8 cellular contexts compared by ENCODE assay signal in genomic region chr4:121822796-121823504, GRCh38. TPM values are rescaled to one million over a fixed set of nuclear protein-coding genes. Genes with fewer than 3 reads are reported as not detected.
DNase-seq lines count a peak whose midpoint lies in the region; ATAC-seq, FAIRE-seq and TF ChIP-seq lines count a peak whose summit lies in the region.

No MANE protein-coding gene starts in this region.

- SMC1A ChIA-PET in GM12878 (lab: Charles Lee; ENCODE audit: uncharacterized antibody, unreplicated experiment): interaction anchor here (1.2 kb wide), 1 partner anchor 46 kb away, joined by 4 read pairs; no protein-coding TSS in a partner anchor

- H3K9me3 ChIP-seq in GM12878 (replicated peaks; ENCODE audit: control insufficient read depth, insufficient read depth, low read length): no peaks in the 10 kb centered on the region

- H3K79me2 ChIP-seq in GM12878 (ENCODE audit: control insufficient read depth, insufficient read depth, low read length): peaks cover 47% of the 10 kb centered on the region

- peak overlapping the region; percentile 93 for H2AFZ ChIP-seq in GM12878 (ENCODE audit: control insufficient read depth, low read depth, low read length)

- H4K20me1 ChIP-seq in GM12878 (ENCODE audit: control insufficient read depth, insufficient read depth): no peaks in the 10 kb centered on the region

- CTCF ChIA-PET in GM12878 (lab: Yijun Ruan, JAX): interaction anchor here (1.7 kb wide), 1 partner anchor 63 kb away, joined by 5 read pairs; no protein-coding TSS in a partner anchor

- in situ Hi-C loops in GM12878 (cut with MboI): no loop called here

- peaks cover 0 to 11% of the 10 kb centered on the region in 2 experiments; a peak in 2 of 4 replicates for H3K36me3 ChIP-seq in GM12878 (ENCODE audit: control insufficient read depth in 2 of 2, insufficient read depth in 2 of 2, low read length in 1 of 2)

- H3K4me1 ChIP-seq in GM12878 (ENCODE audit: control insufficient read depth, insufficient read depth, low read length): no peaks in the 10 kb centered on the region

- ATAC-seq in GM19372 (IDR thresholded peaks at IDR 0.05; ENCODE audit: low read depth, unreplicated experiment) (peak; percentile 50), HG03354 (IDR thresholded peaks at IDR 0.05; ENCODE audit: poor library complexity, severe bottlenecking, unreplicated experiment) (peak; percentile 52), GM12878 (peak; percentile 66)

- peak overlapping the region; percentile 49 for H3K4me2 ChIP-seq in GM12878 (ENCODE audit: control insufficient read depth, insufficient read depth)

- peak overlapping the region; percentile 89 for H3K27ac ChIP-seq in GM12878 (ENCODE audit: control insufficient read depth, insufficient read depth)

- DNase-seq in NCI-H1417 (lab: John Stamatoyannopoulos, UW) (peak in 2 of 3 experiments; percentile 65 to 68), NCI-H1417 treated with DMSO at 0.1 percent for 48 hours (lab: John Stamatoyannopoulos, UW) (no peak), OCI-M1 (lab: John Stamatoyannopoulos, UW) (peak; percentile 82), GM12878 (ENCODE audit: low read depth, low spot score) (no peak), iris pigment epithelial cell (ENCODE audit: low read depth) (peak; percentile 37)
- peak; percentile 50 for DNase-seq in stimulated activated CD8-positive, alpha-beta memory T cell treated with anti-CD3 and anti-CD28 coated beads, Interleukin-4, amount 100 ng/mL, for 48 hours

- intact Hi-C loops in GM12878 (cut with micrococcal nuclease; ENCODE audit: unreplicated experiment): no loop called here

- H3K27me3 ChIP-seq in GM12878 (replicated peaks in 1 of 2; ENCODE audit: control insufficient read depth in 2 of 2, insufficient read depth in 2 of 2, low read length in 1 of 2): no peaks in the 10 kb centered on the region

- no peak for TF ChIP-seq POLR2A in GM12878 (IDR thresholded peaks at IDR 0.05; ENCODE audit: low read depth, low read length)

- FAIRE-seq in GM12878 (lab: Jason Lieb, UNC): peak; percentile 52

- peak in 2 of 3 experiments; percentile 6 to 32; a peak in 2 of 6 replicates for TF ChIP-seq CTCF in GM12878 (IDR thresholded peaks at IDR 0.05 in 2 of 3, conservative IDR thresholded peaks at IDR 0.05 in 1 of 3; ENCODE audit: control insufficient read depth in 2 of 3, extremely low read depth in 1 of 3, insufficient read depth in 1 of 3, low read depth in 3 of 3, low read length in 3 of 3)

- TF ChIP-seq RAD21 in GM12878 (IDR thresholded peaks at IDR 0.05; ENCODE audit: insufficient read depth, low read depth, low read length): no peak

- RAD21 ChIA-PET in GM12878 (lab: Charles Lee; ENCODE audit: unreplicated experiment): interaction anchor here (1.2 to 2.2 kb wide), 3 partner anchors 9 to 78 kb away, joined by 3 to 6 read pairs (median 5); no protein-coding TSS in a partner anchor

- no peak for TF ChIP-seq EP300 in GM12878 (IDR thresholded peaks at IDR 0.05; ENCODE audit: borderline replicate concordance in 1 of 2, control insufficient read depth in 1 of 2, low read depth in 2 of 2, low read length in 2 of 2)

- POLR2A ChIA-PET in GM12878 (lab: Charles Lee): interaction anchor here (1.9 to 3.3 kb wide), 3 partner anchors 17 to 47 kb away, joined by 4 to 16 read pairs (median 7); partner anchors contain the start of genes BBS7 and EXOSC9

- H3K4me3 ChIP-seq in GM12878: peak overlapping the region; percentile 100

- H3K9ac ChIP-seq in GM12878 (ENCODE audit: control insufficient read depth, insufficient read depth, low read length): peak overlapping the region; percentile 75

- TSS peak; percentile 58 for BruUV-seq in GM12878 (replicated peaks; lab: Mats Ljungman, UMichigan)

- under 1% methylated on average over 30 of the region's 30 CpGs for WGBS in GM12878 (ENCODE audit: insufficient coverage, insufficient replicate concordance, low lambda C conversion rate, missing lambda C conversion rate)

RNA-seq across cellular contexts. Expression of gene CCNA2, which starts 0.7 kb away (rescaled TPM):
- 16.7 and 18.0 TPM in 2 replicates for total RNA-seq in GM12878 (2013; cell fraction: nucleolus; rRNA removed)
- total RNA-seq in GM12878 (2014; rRNA removed) (98.9 and 106 TPM in 2 replicates), GM12878 (2014; rRNA removed; fragmentation: Illumina TruSeq; extraction: Trizol) (92.4 and 94.3 TPM in 2 replicates), GM12878 (2021) (69.6 and 74.1 TPM in 2 replicates)
- 16.2 TPM for polyA plus RNA-seq in GM12878 (2011; ENCODE audit: low read depth)
- polyA plus RNA-seq in GM12878 (2011; rRNA removed) (99.3 and 153 TPM in 2 replicates), GM12878 (2014; fragmentation: Illumina TruSeq; extraction: Trizol) (96.5 and 112 TPM in 2 replicates), GM12878 (2014; fragmentation: Nextera tagmentation; extraction: Ambion mirVana) (10 to 100 TPM; 21.8 to 34.7 TPM), GM12878 (2014; rRNA removed) (57.8 and 68.2 TPM in 2 replicates), GM12878 (2016; fragmentation: Nextera tagmentation; extraction: Ambion mirVana) (100 to 1,000 TPM; 137 to 153 TPM)
- polyA plus RNA-seq in GM12878 (2011; cell fraction: cytosol; rRNA removed): 54.2 and 62.4 TPM in 2 replicates
- polyA plus RNA-seq in GM12878 (2011; cell fraction: nucleus; rRNA removed): 36.4 and 41.5 TPM in 2 replicates
- 27.0 and 39.9 TPM in 2 replicates for polyA plus RNA-seq in GM12878 (2012)
- polyA minus RNA-seq in GM12878 (2011; rRNA and poly(A)+ RNA removed): 55.0 and 74.2 TPM in 2 replicates
- 40.3 and 40.8 TPM in 2 replicates for polyA minus RNA-seq in GM12878 (2011; cell fraction: cytosol; rRNA and poly(A)+ RNA removed)
- polyA minus RNA-seq in GM12878 (2011; cell fraction: nucleus; rRNA and poly(A)+ RNA removed): 14.7 and 25.6 TPM in 2 replicates

RNA-seq across cellular contexts. Expression of gene EXOSC9, which starts 21.8 kb away (rescaled TPM):
- 64.0 and 71.2 TPM in 2 replicates for total RNA-seq in GM12878 (2013; cell fraction: nucleolus; rRNA removed)
- 50.7 and 72.1 TPM in 2 replicates for total RNA-seq in GM12878 (2014; rRNA removed)
- total RNA-seq in GM12878 (2014; rRNA removed; fragmentation: Illumina TruSeq; extraction: Trizol): 88.1 and 89.7 TPM in 2 replicates
- total RNA-seq in GM12878 (2021): 49.0 and 50.5 TPM in 2 replicates
- polyA plus RNA-seq in GM12878 (2011; ENCODE audit: low read depth): 23.0 TPM
- polyA plus RNA-seq in GM12878 (2011; rRNA removed): 102 and 141 TPM in 2 replicates
- polyA plus RNA-seq in GM12878 (2011; cell fraction: cytosol; rRNA removed): 38.1 and 41.7 TPM in 2 replicates
- polyA plus RNA-seq in GM12878 (2011; cell fraction: nucleus; rRNA removed): 59.4 and 66.8 TPM in 2 replicates
- 45.4 and 47.2 TPM in 2 replicates for polyA plus RNA-seq in GM12878 (2012)
- 102 and 123 TPM in 2 replicates for polyA plus RNA-seq in GM12878 (2014; fragmentation: Illumina TruSeq; extraction: Trizol)
- 100 to 1,000 TPM; 115 to 131 TPM for polyA plus RNA-seq in GM12878 (2014; fragmentation: Nextera tagmentation; extraction: Ambion mirVana)
- 59.0 and 70.6 TPM in 2 replicates for polyA plus RNA-seq in GM12878 (2014; rRNA removed)
- polyA plus RNA-seq in GM12878 (2016; fragmentation: Nextera tagmentation; extraction: Ambion mirVana): 10 to 100 TPM; 80.4 to 81.0 TPM
- 77.8 and 97.4 TPM in 2 replicates for polyA minus RNA-seq in GM12878 (2011; rRNA and poly(A)+ RNA removed)
- 37.4 and 40.4 TPM in 2 replicates for polyA minus RNA-seq in GM12878 (2011; cell fraction: cytosol; rRNA and poly(A)+ RNA removed)
- 38.8 and 53.1 TPM in 2 replicates for polyA minus RNA-seq in GM12878 (2011; cell fraction: nucleus; rRNA and poly(A)+ RNA removed)

RNA-seq across cellular contexts. Expression of gene BBS7, which starts 47.3 kb away (rescaled TPM):
- 23.6 and 31.0 TPM in 2 replicates for total RNA-seq in GM12878 (2013; cell fraction: nucleolus; rRNA removed)
- total RNA-seq in GM12878 (2014; rRNA removed) (5.9 and 7.7 TPM in 2 replicates), GM12878 (2014; rRNA removed; fragmentation: Illumina TruSeq; extraction: Trizol) (9.0 and 9.2 TPM in 2 replicates), GM12878 (2021) (9.0 and 10.1 TPM in 2 replicates)
- 2.0 TPM for polyA plus RNA-seq in GM12878 (2011; ENCODE audit: low read depth)
- polyA plus RNA-seq in GM12878 (2011; rRNA removed) (12.9 and 18.9 TPM in 2 replicates), GM12878 (2014; fragmentation: Illumina TruSeq; extraction: Trizol) (8.1 and 9.3 TPM in 2 replicates), GM12878 (2014; fragmentation: Nextera tagmentation; extraction: Ambion mirVana) (1 to 10 TPM; 7.4 to 8.8 TPM), GM12878 (2014; rRNA removed) (5.2 and 7.8 TPM in 2 replicates), GM12878 (2016; fragmentation: Nextera tagmentation; extraction: Ambion mirVana) (10 to 100 TPM; 15.1 to 15.2 TPM)
- 8.5 and 8.6 TPM in 2 replicates for polyA plus RNA-seq in GM12878 (2011; cell fraction: cytosol; rRNA removed)
- polyA plus RNA-seq in GM12878 (2011; cell fraction: nucleus; rRNA removed): 8.4 and 9.1 TPM in 2 replicates
- 3.5 and 5.0 TPM in 2 replicates for polyA plus RNA-seq in GM12878 (2012)
- polyA minus RNA-seq in GM12878 (2011; rRNA and poly(A)+ RNA removed): 6.1 and 12.3 TPM in 2 replicates
- polyA minus RNA-seq in GM12878 (2011; cell fraction: cytosol; rRNA and poly(A)+ RNA removed): 4.3 and 5.3 TPM in 2 replicates
- 6.2 and 11.9 TPM in 2 replicates for polyA minus RNA-seq in GM12878 (2011; cell fraction: nucleus; rRNA and poly(A)+ RNA removed)

RNA-seq across cellular contexts. Expression of gene SMIM43, which starts 58.0 kb away (rescaled TPM):
- total RNA-seq in GM12878 (2013; cell fraction: nucleolus; rRNA removed): not detected in 2 replicates
- total RNA-seq in GM12878 (2014; rRNA removed) (not detected in 2 replicates), GM12878 (2014; rRNA removed; fragmentation: Illumina TruSeq; extraction: Trizol) (not detected in 2 replicates), GM12878 (2021) (not detected in 2 replicates)
- not detected for polyA plus RNA-seq in GM12878 (2011; ENCODE audit: low read depth)
- polyA plus RNA-seq in GM12878 (2011; rRNA removed) (0.04 and 0.12 TPM in 2 replicates), GM12878 (2014; fragmentation: Illumina TruSeq; extraction: Trizol) (not detected in 2 replicates), GM12878 (2014; fragmentation: Nextera tagmentation; extraction: Ambion mirVana) (not detected), GM12878 (2014; rRNA removed) (not detected in 2 replicates), GM12878 (2016; fragmentation: Nextera tagmentation; extraction: Ambion mirVana) (not detected)
- 0.12 and 0.13 TPM in 2 replicates for polyA plus RNA-seq in GM12878 (2011; cell fraction: cytosol; rRNA removed)
- 0.16 and 0.27 TPM in 2 replicates for polyA plus RNA-seq in GM12878 (2011; cell fraction: nucleus; rRNA removed)
- polyA plus RNA-seq in GM12878 (2012): not detected in 2 replicates
- 0.07 TPM in 1 of 2 replicates, not detected in the other for polyA minus RNA-seq in GM12878 (2011; rRNA and poly(A)+ RNA removed)
- polyA minus RNA-seq in GM12878 (2011; cell fraction: cytosol; rRNA and poly(A)+ RNA removed): not detected in 2 replicates
- not detected in 2 replicates for polyA minus RNA-seq in GM12878 (2011; cell fraction: nucleus; rRNA and poly(A)+ RNA removed)

Comparison
In these comparisons a context has a peak if more than half of its experiments do, and no peak if none do; other contexts are left out.
1. DNase-seq: peak in NCI-H1417 (2 of 3), OCI-M1 (single experiment), iris pigment epithelial cell (single experiment) and stimulated activated CD8-positive, alpha-beta memory T cell treated with anti-CD3 and anti-CD28 coated beads, Interleukin-4, amount 100 ng/mL, for 48 hours (single experiment); none in NCI-H1417 treated with DMSO at 0.1 percent for 48 hours (single experiment) and GM12878 (single experiment).
2. Peak in every context shown above with its lines, with median percentiles within 50 percentile points of each other: ATAC-seq.